ENCODE assay signal across 33 cellular contexts in the genomic region with DNA sequence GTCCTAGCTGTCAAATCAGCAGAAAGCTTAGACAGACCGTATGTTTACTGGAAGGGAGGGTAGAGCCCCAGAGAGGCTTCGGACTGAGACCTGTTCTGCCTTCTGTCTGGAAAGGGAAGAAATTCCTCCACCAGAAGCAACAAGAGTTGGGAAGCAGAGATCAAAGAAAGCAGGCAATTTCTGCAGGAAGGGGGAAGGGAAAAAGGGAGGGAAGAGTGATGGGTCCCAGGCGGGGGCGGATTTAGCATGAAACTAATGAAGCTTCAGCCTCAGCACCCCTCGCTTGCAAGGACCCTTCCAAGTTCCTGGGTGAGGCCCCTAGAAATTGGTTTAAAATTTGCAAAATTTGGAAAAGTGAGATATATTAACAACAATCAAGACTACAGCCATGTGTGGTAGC.
"Had no signal": no experiment of that assay in that cellular context is flagged by ENCODE, and none has a peak within 500 bp of the region (broad histone marks: within the 10 kb centered on the region; RNA-seq: fewer than 3 reads in every experiment).

No MANE protein-coding gene starts in this region.

- H3K36me3 ChIP-seq: adrenal gland, cardiac muscle cell, colonic mucosa, gastrocnemius medialis, heart right ventricle, WERI-Rb-1 had no signal

- H3K4me3 ChIP-seq: adrenal gland, body of pancreas, cardiac muscle cell, colonic mucosa, gastrocnemius medialis, heart right ventricle had no signal

- H3K27ac ChIP-seq: adrenal gland, body of pancreas, cardiac muscle cell, colonic mucosa, epithelial cell of prostate, gastrocnemius medialis, heart right ventricle, WERI-Rb-1 had no signal

- H3K27me3 ChIP-seq: adrenal gland, body of pancreas, cardiac muscle cell, colonic mucosa, gastrocnemius medialis, heart right ventricle had no signal

- H3K4me3 Mint-ChIP-seq: activated B cell treated with CpG ODN at 0.5 μM for 24 hours; activated CD8-positive, alpha-beta T cell treated with anti-CD3 and anti-CD28 coated beads for 36 hours; activated naive CD4-positive, alpha-beta T cell treated with anti-CD3 and anti-CD28 coated beads, Interleukin-2, amount 50 U/mL, for 24 hours; activated naive CD8-positive, alpha-beta T cell treated with anti-CD3 and anti-CD28 coated beads for 36 hours; activated naive CD8-positive, alpha-beta T cell treated with anti-CD3 and anti-CD28 coated beads, Interleukin-2, amount 50 U/mL, for 24 hours; activated T-cell treated with anti-CD3 and anti-CD28 coated beads, Interleukin-2, amount 50 U/mL, for 4 hours; activated T-helper 17 cell treated with anti-CD3 and anti-CD28 coated beads, Interleukin-2, amount 50 U/mL, for 72 hours; T-cell; T-helper 1 cell treated with Interleukin-12 subunit alpha and Interleukin-12 subunit beta and Interleukin-4 antibody, amounts not matched to agents 30 μg/mL and 1 μg/mL, for 36 hours had no signal

- H3K27ac Mint-ChIP-seq: activated B cell treated with CpG ODN at 0.5 μM for 24 hours; activated CD8-positive, alpha-beta T cell treated with anti-CD3 and anti-CD28 coated beads for 36 hours; activated naive CD4-positive, alpha-beta T cell treated with anti-CD3 and anti-CD28 coated beads, Interleukin-2, amount 50 U/mL, for 24 hours; activated naive CD8-positive, alpha-beta T cell treated with anti-CD3 and anti-CD28 coated beads for 36 hours; activated naive CD8-positive, alpha-beta T cell treated with anti-CD3 and anti-CD28 coated beads, Interleukin-2, amount 50 U/mL, for 24 hours; activated T-helper 17 cell treated with anti-CD3 and anti-CD28 coated beads, Interleukin-2, amount 50 U/mL, for 72 hours; T-cell; T-helper 1 cell treated with Interleukin-12 subunit alpha and Interleukin-12 subunit beta and Interleukin-4 antibody, amounts not matched to agents 30 μg/mL and 1 μg/mL, for 36 hours had no signal

- H3K36me3 Mint-ChIP-seq: activated naive CD8-positive, alpha-beta T cell treated with anti-CD3 and anti-CD28 coated beads for 36 hours had no signal

- H3K4me1 ChIP-seq: adrenal gland, colonic mucosa, gastrocnemius medialis had no signal

- ATAC-seq: activated CD4-positive, CD25-positive, alpha-beta regulatory T cell treated with anti-CD3 and anti-CD28 coated beads, Interleukin-2, amount 50 U/mL, for 24 hours; activated CD8-positive, alpha-beta T cell treated with anti-CD3 and anti-CD28 coated beads for 36 hours; activated naive CD8-positive, alpha-beta T cell treated with anti-CD3 and anti-CD28 coated beads, Interleukin-2, amount 50 U/mL, for 24 hours; activated T-cell treated with anti-CD3 and anti-CD28 coated beads, Interleukin-2, amount 50 U/mL, for 4 hours; activated T-helper 17 cell treated with anti-CD3 and anti-CD28 coated beads, Interleukin-2, amount 50 U/mL, for 72 hours; body of pancreas; gastrocnemius medialis; heart right ventricle; T-cell had no signal

- H3K9me3 ChIP-seq: adrenal gland, body of pancreas, colonic mucosa, gastrocnemius medialis had no signal

- FAIRE-seq: endometrium had no signal

- H3K9me3 Mint-ChIP-seq: activated naive CD8-positive, alpha-beta T cell treated with anti-CD3 and anti-CD28 coated beads, Interleukin-2, amount 50 U/mL, for 24 hours; activated T-helper 17 cell treated with anti-CD3 and anti-CD28 coated beads, Interleukin-2, amount 50 U/mL, for 72 hours; T-helper 1 cell treated with Interleukin-12 subunit alpha and Interleukin-12 subunit beta and Interleukin-4 antibody, amounts not matched to agents 30 μg/mL and 1 μg/mL, for 36 hours had no signal

- DNase-seq: activated B cell treated with CpG ODN at 0.5 μM for 24 hours; activated CD4-positive, alpha-beta T cell treated with anti-CD3 and anti-CD28 coated beads for 48 hours; activated CD4-positive, alpha-beta T cell treated with anti-CD3 and anti-CD28 coated beads, Interleukin-2, amount 50 U/mL, for 1 hour; activated CD4-positive, alpha-beta T cell treated with anti-CD3 and anti-CD28 coated beads, Interleukin-2, amount 50 U/mL, for 48 hours; activated CD8-positive, alpha-beta memory T cell treated with anti-CD3 and anti-CD28 coated beads for 24 hours; activated CD8-positive, alpha-beta T cell treated with anti-CD3 and anti-CD28 coated beads for 36 hours; activated effector memory CD4-positive, alpha-beta T cell treated with Interleukin-2 at 50 U/mL for 16 hours; activated gamma-delta T cell treated with Interleukin-2 at 50 U/mL for 16 hours; activated naive CD4-positive, alpha-beta T cell treated with Interleukin-2 at 50 U/mL for 16 hours; activated naive CD8-positive, alpha-beta T cell treated with anti-CD3 and anti-CD28 coated beads for 36 hours; activated naive CD8-positive, alpha-beta T cell treated with anti-CD3 and anti-CD28 coated beads, Interleukin-2, amount 50 U/mL, for 24 hours; activated T-cell treated with anti-CD3 and anti-CD28 coated beads, Interleukin-2, amount 50 U/mL, for 4 hours; adrenal gland; amygdala; aorta; body of pancreas; central memory CD4-positive, alpha-beta T cell; cerebellar nuclear complex; colonic mucosa; effector CD8-positive, alpha-beta T cell; foreskin fibroblast; gastrocnemius medialis; heart right ventricle; T-cell; T-helper 9 cell; WERI-Rb-1 had no signal

- H3K27me3 Mint-ChIP-seq: activated B cell treated with CpG ODN at 0.5 μM for 24 hours; activated CD8-positive, alpha-beta T cell treated with anti-CD3 and anti-CD28 coated beads for 36 hours; activated naive CD4-positive, alpha-beta T cell treated with anti-CD3 and anti-CD28 coated beads, Interleukin-2, amount 50 U/mL, for 24 hours; activated naive CD8-positive, alpha-beta T cell treated with anti-CD3 and anti-CD28 coated beads for 36 hours; activated naive CD8-positive, alpha-beta T cell treated with anti-CD3 and anti-CD28 coated beads, Interleukin-2, amount 50 U/mL, for 24 hours; activated T-helper 17 cell treated with anti-CD3 and anti-CD28 coated beads, Interleukin-2, amount 50 U/mL, for 72 hours; T-cell had no signal
